In the genomic region with DNA sequence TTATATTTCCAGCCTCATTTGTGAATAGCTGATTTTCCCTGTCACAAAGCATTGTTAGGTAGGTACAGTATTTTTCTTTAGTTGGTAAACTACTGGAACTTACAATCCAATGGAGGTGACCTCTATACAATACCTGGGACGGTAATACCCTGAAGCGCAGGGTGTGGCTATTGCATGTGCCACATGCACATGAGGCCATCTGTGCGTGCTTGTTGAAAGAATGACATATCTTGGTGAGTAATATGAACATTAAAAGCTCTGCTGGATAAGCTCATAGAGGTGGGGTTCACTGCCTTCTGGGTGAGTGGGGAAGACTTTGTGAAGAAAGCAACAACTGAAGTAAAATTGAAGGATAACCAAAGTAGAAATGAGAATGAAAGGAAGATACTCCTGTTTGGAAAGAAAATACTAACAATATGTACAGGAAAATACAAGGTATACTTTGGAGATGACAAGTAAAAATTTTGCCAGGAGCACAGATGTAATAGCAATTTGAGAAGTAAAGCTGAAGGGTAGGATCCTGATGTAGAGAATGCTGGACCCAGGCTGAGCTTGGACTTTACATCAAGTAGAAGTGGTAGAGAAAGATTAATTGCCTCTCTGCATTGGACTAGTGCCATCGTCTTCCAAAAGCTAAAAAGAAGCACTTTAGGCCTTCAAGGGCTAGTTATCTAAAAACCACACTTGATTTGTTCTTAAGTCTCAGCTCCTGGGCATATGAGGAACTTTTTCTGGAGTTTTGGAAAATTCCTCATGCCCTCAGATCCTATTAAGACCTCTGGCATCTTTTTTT, we compare ENCODE assay signal across 22 cellular contexts.
A peak's percentile ranks its signal among the peaks of the same experiment; 100 is the strongest.
DNase-seq lines count a peak whose midpoint lies in the region; ATAC-seq and TF ChIP-seq lines count a peak whose summit lies in the region.
"Had no signal": no experiment of that assay in that cellular context is flagged by ENCODE, and none has a peak within 500 bp of the region (broad histone marks: within the 10 kb centered on the region; RNA-seq: fewer than 3 reads in every experiment).

No MANE protein-coding gene starts in this region.

- CTCF ChIA-PET in activated naive CD4-positive, alpha-beta T cell treated with anti-CD3 and anti-CD28 coated beads, Interleukin-2, amount 10 ng/mL, durations not matched to agents 7 days and 5 days (lab: Charles Lee), result interaction anchor here (1.0 kb wide), 1 partner anchor 10 kb away, joined by 3 read pairs; no protein-coding TSS in a partner anchor

- peak overlapping the region; percentile 0 for H3K27ac Mint-ChIP-seq in activated naive CD4-positive, alpha-beta T cell treated with anti-CD3 and anti-CD28 coated beads, Interleukin-2, amount 10 ng/mL, durations not matched to agents 7 days and 5 days
- no peak overlapping the region for H3K27ac Mint-ChIP-seq in activated naive CD4-positive, alpha-beta T cell treated with anti-CD3 and anti-CD28 coated beads, Interleukin-2, amount 50 U/mL, for 72 hours
- peak overlapping the region; percentile 12 for H3K27ac Mint-ChIP-seq in type B pancreatic cell
- H3K27ac Mint-ChIP-seq: CD4-positive, alpha-beta memory T cell; naive B cell; T-cell had no signal

- TF ChIP-seq CTCF in epithelial cell of esophagus (IDR thresholded peaks at IDR 0.05; ENCODE audit: insufficient read depth, low read depth, low read length, missing control alignments) (no peak), type B pancreatic cell (conservative IDR thresholded peaks at IDR 0.05) (no peak)

- H3K4me3 Mint-ChIP-seq in activated naive CD4-positive, alpha-beta T cell treated with anti-CD3 and anti-CD28 coated beads, Interleukin-2, amount 10 ng/mL, durations not matched to agents 7 days and 5 days, result no peak overlapping the region
- H3K4me3 Mint-ChIP-seq in type B pancreatic cell, result no peak overlapping the region
- H3K4me3 Mint-ChIP-seq: CD4-positive, alpha-beta memory T cell; effector memory CD8-positive, alpha-beta T cell; naive B cell; T-cell had no signal

- no peaks in the 10 kb centered on the region for H3K36me3 Mint-ChIP-seq in activated naive CD4-positive, alpha-beta T cell treated with anti-CD3 and anti-CD28 coated beads, Interleukin-2, amount 10 ng/mL, durations not matched to agents 7 days and 5 days
- H3K36me3 Mint-ChIP-seq in activated naive CD4-positive, alpha-beta T cell treated with anti-CD3 and anti-CD28 coated beads, Interleukin-2, amount 50 U/mL, for 72 hours, result no peaks in the 10 kb centered on the region
- peaks cover 17% of the 10 kb centered on the region for H3K36me3 Mint-ChIP-seq in type B pancreatic cell

- H3K9me3 Mint-ChIP-seq in activated naive CD4-positive, alpha-beta T cell treated with anti-CD3 and anti-CD28 coated beads, Interleukin-2, amount 10 ng/mL, durations not matched to agents 7 days and 5 days, result no peaks in the 10 kb centered on the region
- H3K9me3 Mint-ChIP-seq in activated naive CD4-positive, alpha-beta T cell treated with anti-CD3 and anti-CD28 coated beads, Interleukin-2, amount 50 U/mL, for 72 hours, result no peaks in the 10 kb centered on the region
- peaks cover 8% of the 10 kb centered on the region for H3K9me3 Mint-ChIP-seq in type B pancreatic cell
- H3K9me3 Mint-ChIP-seq: effector memory CD8-positive, alpha-beta T cell; T-cell had no signal

- no peak for DNase-seq in activated naive CD4-positive, alpha-beta T cell treated with anti-CD3 and anti-CD28 coated beads, Interleukin-2, amount 10 ng/mL, durations not matched to agents 7 days and 5 days
- DNase-seq in activated naive CD4-positive, alpha-beta T cell treated with anti-CD3 and anti-CD28 coated beads, Interleukin-2, amount 50 U/mL, for 72 hours (ENCODE audit: low spot score in 2 of 2), result no peak
- DNase-seq in NCI-H226 (peak; percentile 6), epithelial cell of esophagus (ENCODE audit: low read depth) (peak; percentile 85), type B pancreatic cell (ENCODE audit: extremely low spot score, unreplicated experiment) (no peak)
- DNase-seq in activated CD4-positive, alpha-beta T cell treated with anti-CD3 and anti-CD28 coated beads, Interleukin-2, amount 50 U/mL, for 48 hours, result no peak
- no peak for DNase-seq in activated T-cell treated with anti-CD3 and anti-CD28 coated beads, Interleukin-2, amount 50 U/mL, for 1 hour
- DNase-seq: activated CD4-positive, alpha-beta T cell treated with anti-CD3 and anti-CD28 coated beads, Interleukin-2, amount 50 U/mL, for 1 hour; activated CD8-positive, alpha-beta memory T cell treated with anti-CD3 and anti-CD28 coated beads, Interleukin-2, amount 50 U/mL, for 48 hours; CD4-positive, alpha-beta memory T cell; effector memory CD8-positive, alpha-beta T cell; EL; naive B cell; NCI-H2107; ovary; right cardiac atrium; stimulated activated CD4-positive, alpha-beta T cell treated with anti-CD3 and anti-CD28 coated beads, Interleukin-15, amount 100 ng/mL, for 24 hours; T-cell had no signal

- no peak for ATAC-seq in activated naive CD4-positive, alpha-beta T cell treated with anti-CD3 and anti-CD28 coated beads, Interleukin-2, amount 50 U/mL, for 72 hours
- ATAC-seq in GM19351 (IDR thresholded peaks at IDR 0.05; ENCODE audit: unreplicated experiment), result no peak
- ATAC-seq: effector memory CD8-positive, alpha-beta T cell; right cardiac atrium; Right ventricle myocardium inferior; T-cell had no signal

- no peaks in the 10 kb centered on the region for H3K4me1 Mint-ChIP-seq in activated naive CD4-positive, alpha-beta T cell treated with anti-CD3 and anti-CD28 coated beads, Interleukin-2, amount 10 ng/mL, durations not matched to agents 7 days and 5 days
- H3K4me1 Mint-ChIP-seq in type B pancreatic cell (ENCODE audit: unreplicated experiment), result peaks cover 12% of the 10 kb centered on the region
- H3K4me1 Mint-ChIP-seq: CD4-positive, alpha-beta memory T cell; T-cell had no signal

- H3K27me3 Mint-ChIP-seq in activated naive CD4-positive, alpha-beta T cell treated with anti-CD3 and anti-CD28 coated beads, Interleukin-2, amount 10 ng/mL, durations not matched to agents 7 days and 5 days, result no peaks in the 10 kb centered on the region
- H3K27me3 Mint-ChIP-seq in type B pancreatic cell, result no peaks in the 10 kb centered on the region
- H3K27me3 Mint-ChIP-seq: CD4-positive, alpha-beta memory T cell; effector memory CD8-positive, alpha-beta T cell; naive B cell; T-cell had no signal

- H3K4me3 ChIP-seq in epithelial cell of esophagus (ENCODE audit: low read length), result no peak overlapping the region
- H3K4me3 ChIP-seq: ascending aorta, ovary, suprapubic skin had no signal

Comparison
In these comparisons a context has a peak if more than half of its experiments do, and no peak if none do; other contexts are left out.
1. H3K27ac Mint-ChIP-seq: peak in activated naive CD4-positive, alpha-beta T cell treated with anti-CD3 and anti-CD28 coated beads, Interleukin-2, amount 10 ng/mL, durations not matched to agents 7 days and 5 days (single experiment) and type B pancreatic cell (single experiment); none in activated naive CD4-positive, alpha-beta T cell treated with anti-CD3 and anti-CD28 coated beads, Interleukin-2, amount 50 U/mL, for 72 hours (0 of 2).
2. DNase-seq: peak in NCI-H226 (single experiment) and epithelial cell of esophagus (single experiment); none in activated naive CD4-positive, alpha-beta T cell treated with anti-CD3 and anti-CD28 coated beads, Interleukin-2, amount 10 ng/mL, durations not matched to agents 7 days and 5 days (single experiment), activated naive CD4-positive, alpha-beta T cell treated with anti-CD3 and anti-CD28 coated beads, Interleukin-2, amount 50 U/mL, for 72 hours (0 of 2), type B pancreatic cell (single experiment), activated CD4-positive, alpha-beta T cell treated with anti-CD3 and anti-CD28 coated beads, Interleukin-2, amount 50 U/mL, for 48 hours (0 of 2) and activated T-cell treated with anti-CD3 and anti-CD28 coated beads, Interleukin-2, amount 50 U/mL, for 1 hour (single experiment).